Comparison of ENCODE assay signal across 18 cellular contexts in the genomic region with DNA sequence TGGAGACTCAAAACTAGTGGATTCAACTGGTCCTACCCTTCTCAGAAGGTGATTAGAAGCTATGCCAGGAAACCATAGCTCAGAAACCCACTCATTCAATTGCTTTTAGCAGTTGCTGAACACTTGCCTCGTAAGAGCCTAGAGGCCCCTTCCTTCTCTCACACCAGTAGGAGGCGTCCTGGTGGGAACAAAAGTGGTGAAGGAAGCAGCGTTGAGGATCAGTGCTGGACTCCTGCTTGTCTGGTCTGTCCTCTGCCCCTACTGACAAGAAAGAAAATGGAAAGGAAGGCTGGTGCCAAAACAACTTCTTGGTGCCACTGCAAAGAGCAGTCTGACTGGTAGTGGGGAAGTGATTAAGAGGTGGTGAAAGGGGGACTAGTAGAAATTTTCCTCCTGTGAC.
DNase-seq lines count a peak whose midpoint lies in the region; ATAC-seq and TF ChIP-seq lines count a peak whose summit lies in the region.
"Had no signal": no experiment of that assay in that cellular context is flagged by ENCODE, and none has a peak within 500 bp of the region (broad histone marks: within the 10 kb centered on the region; RNA-seq: fewer than 3 reads in every experiment).

No MANE protein-coding gene starts in this region.

- no peaks in the 10 kb centered on the region for H3K9me3 ChIP-seq in naive thymus-derived CD4-positive, alpha-beta T cell (ENCODE audit: control insufficient read depth in 2 of 3, low read length in 3 of 3)
- H3K9me3 ChIP-seq: BLaER1 had no signal

- peak; percentile 23 for TF ChIP-seq CTCF in HFF-Myc (IDR thresholded peaks at IDR 0.05; ENCODE audit: low read depth, low read length, missing control alignments)
- TF ChIP-seq CTCF in WI38 (IDR thresholded peaks at IDR 0.05; ENCODE audit: low read depth, low read length) = 0 out of 2 replicates have a peak, but pooled peaks have one; percentile 9

- POLR2A ChIA-PET in naive thymus-derived CD4-positive, alpha-beta T cell (lab: Charles Lee) = no interaction called here

- no peak overlapping the region for H3K4me3 ChIP-seq in HFF-Myc (replicated peaks; ENCODE audit: low read depth, low read length)
- H3K4me3 ChIP-seq in WI38 (ENCODE audit: low read depth, low read length) = no peak overlapping the region
- H3K4me3 ChIP-seq in naive thymus-derived CD4-positive, alpha-beta T cell (ENCODE audit: low read length) = no peak overlapping the region
- H3K4me3 ChIP-seq: BLaER1 had no signal

- no peak overlapping the region for H3K27ac Mint-ChIP-seq in naive thymus-derived CD4-positive, alpha-beta T cell

- ATAC-seq in HG03039 (IDR thresholded peaks at IDR 0.05; ENCODE audit: unreplicated experiment) = no peak
- ATAC-seq in naive thymus-derived CD4-positive, alpha-beta T cell = no peak

- DNase-seq in CMK (ENCODE audit: low read depth) (peak; percentile 8), HFF-Myc (ENCODE audit: extremely low read depth, low read depth) (no peak), islet precursor cell (peak; percentile 84), NCI-H510A treated with DMSO at 0.1 percent for 48 hours (lab: John Stamatoyannopoulos, UW) (no peak), NCI-H2081 (lab: John Stamatoyannopoulos, UW) (no peak)
- DNase-seq in naive thymus-derived CD4-positive, alpha-beta T cell = no peak
- DNase-seq: activated CD4-positive, alpha-beta T cell treated with anti-CD3 and anti-CD28 coated beads, Interleukin-2, amount 50 U/mL, for 48 hours; activated gamma-delta T cell treated with Interleukin-2 at 50 U/mL for 16 hours; hippocampal formation; NCI-H1105 treated with DMSO at 0.1 percent for 48 hours; stimulated activated CD4-positive, alpha-beta T cell treated with anti-CD3 and anti-CD28 coated beads, Interleukin-2, amount 100 ng/mL, for 48 hours; stimulated activated naive CD4-positive, alpha-beta T cell; T-helper 1 cell had no signal

- H3K36me3 Mint-ChIP-seq in naive thymus-derived CD4-positive, alpha-beta T cell = no peaks in the 10 kb centered on the region
- H3K36me3 Mint-ChIP-seq: brain had no signal

- no peaks in the 10 kb centered on the region for H3K36me3 ChIP-seq in naive thymus-derived CD4-positive, alpha-beta T cell (ENCODE audit: control insufficient read depth in 2 of 3, insufficient read depth in 3 of 3, low read length in 3 of 3)
- H3K36me3 ChIP-seq: BLaER1 had no signal

- H3K9me3 Mint-ChIP-seq in naive thymus-derived CD4-positive, alpha-beta T cell = peaks cover 0 to 3% (median 0%) of the 10 kb centered on the region in 11 donors

- peaks cover 0 to 7% (median 4%) of the 10 kb centered on the region in 5 donors for H3K27me3 Mint-ChIP-seq in naive thymus-derived CD4-positive, alpha-beta T cell

- CTCF ChIA-PET in naive thymus-derived CD4-positive, alpha-beta T cell (lab: Charles Lee) = no interaction called here

- no peaks in the 10 kb centered on the region for H3K4me1 ChIP-seq in naive thymus-derived CD4-positive, alpha-beta T cell (ENCODE audit: control insufficient read depth in 2 of 2, insufficient read depth in 2 of 2, low read length in 2 of 2)

- H3K4me1 Mint-ChIP-seq in naive thymus-derived CD4-positive, alpha-beta T cell = no peaks in the 10 kb centered on the region

- intact Hi-C loops in naive thymus-derived CD4-positive, alpha-beta T cell (cut with micrococcal nuclease) = no loop called here

- H3K27ac ChIP-seq in naive thymus-derived CD4-positive, alpha-beta T cell (ENCODE audit: low read depth, low read length) = no peak overlapping the region
- H3K27ac ChIP-seq: BLaER1, epithelial cell of prostate had no signal

- H3K4me3 Mint-ChIP-seq in naive thymus-derived CD4-positive, alpha-beta T cell = no peak overlapping the region

- no peaks in the 10 kb centered on the region for H3K27me3 ChIP-seq in naive thymus-derived CD4-positive, alpha-beta T cell (ENCODE audit: control insufficient read depth in 2 of 2, insufficient read depth in 2 of 2, low read length in 2 of 2)
- H3K27me3 ChIP-seq: BLaER1 had no signal

Comparison
In these comparisons a context has a peak if more than half of its experiments do, and no peak if none do; other contexts are left out.
1. DNase-seq: peak in CMK (single experiment) and islet precursor cell (single experiment); none in HFF-Myc (single experiment), NCI-H510A treated with DMSO at 0.1 percent for 48 hours (single experiment), NCI-H2081 (0 of 2) and naive thymus-derived CD4-positive, alpha-beta T cell (0 of 9).